21 cellular contexts compared by ENCODE assay signal in the genomic region with DNA sequence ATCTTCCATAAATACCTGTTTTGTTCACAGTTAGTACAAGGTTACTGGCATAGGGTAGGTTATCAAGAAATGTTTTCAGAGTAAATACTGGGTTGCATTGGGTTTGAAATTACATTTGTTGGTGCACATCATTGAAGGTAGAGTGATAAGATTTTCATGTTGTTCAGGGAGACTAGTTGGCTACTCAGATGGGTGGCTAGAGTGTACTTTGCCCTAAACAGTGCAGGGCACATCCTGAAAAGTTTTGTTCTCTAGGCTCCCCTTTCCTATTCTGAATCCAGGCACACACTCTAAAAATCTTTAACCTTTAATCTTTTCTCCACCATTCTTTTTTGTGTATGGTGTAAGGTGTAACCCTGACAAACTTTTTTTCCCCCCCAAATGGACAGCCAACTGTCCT. TPM values are rescaled to one million over a fixed set of nuclear protein-coding genes. Genes with fewer than 3 reads are reported as not detected.
A peak's percentile ranks its signal among the peaks of the same experiment; 100 is the strongest.
DNase-seq lines count a peak whose midpoint lies in the region; ATAC-seq, FAIRE-seq and TF ChIP-seq lines count a peak whose summit lies in the region.
"Had no signal": no experiment of that assay in that cellular context is flagged by ENCODE, and none has a peak within 500 bp of the region (broad histone marks: within the 10 kb centered on the region; RNA-seq: fewer than 3 reads in every experiment).

No MANE protein-coding gene starts in this region.

- DNase-seq in H54 (ENCODE audit: insufficient read length, low spot score) (no peak), endothelial cell (ENCODE audit: low spot score) (no peak), HepG2 (ENCODE audit: low spot score) (no peak), mucosa of descending colon (no peak), activated gamma-delta T cell treated with Interleukin-2 at 50 U/mL for 16 hours (no peak), DMS79 (lab: John Stamatoyannopoulos, UW) (no peak), AG20443 (ENCODE audit: low spot score) (no peak)
- DNase-seq: Caco-2; CD4-positive, CD25-positive, alpha-beta regulatory T cell; CD8-positive, alpha-beta T cell; DMS 273 treated with DMSO at 0.1 percent for 48 hours; DMS79 treated with DMSO at 0.1 percent for 48 hours; GF-D8; GOT3; H7; HCEC 1CT had no signal

- no peaks in the 10 kb centered on the region for H3K27me3 Mint-ChIP-seq in endothelial cell (ENCODE audit: unreplicated experiment)
- H3K27me3 Mint-ChIP-seq: B cell; CD4-positive, CD25-positive, alpha-beta regulatory T cell had no signal

- TF ChIP-seq RAD21 in HepG2 (CRISPR knock-in tag; IDR thresholded peaks at IDR 0.05) = no peak

- H3K79me2 ChIP-seq in HepG2 (ENCODE audit: insufficient read depth, low read length) = peaks cover 76% of the 10 kb centered on the region

- CTCF ChIA-PET in HepG2 (lab: Yijun Ruan, JAX; ENCODE audit: low intra/inter-chr PET ratio, low total read pairs) = no interaction called here

- H3K4me3 Mint-ChIP-seq in endothelial cell (ENCODE audit: unreplicated experiment) = no peak overlapping the region
- H3K4me3 Mint-ChIP-seq: B cell; CD4-positive, CD25-positive, alpha-beta regulatory T cell; CD8-positive, alpha-beta T cell had no signal

- H3K27ac ChIP-seq in HepG2 (ENCODE audit: extremely low read length, insufficient read depth, low read length) = no peak overlapping the region
- H3K27ac ChIP-seq: BLaER1, C4-2B had no signal

- H3K4me2 ChIP-seq in HepG2 (ENCODE audit: low read depth, low read length) = peak overlapping the region; percentile 15; the same call in 1 of the 2 replicates
- H3K4me2 ChIP-seq: BLaER1 had no signal

- no peaks in the 10 kb centered on the region; the same call in 1 of the 2 replicates for H4K20me1 ChIP-seq in HepG2 (ENCODE audit: insufficient read depth, low read length)

- H3K4me3 ChIP-seq in HepG2 (replicated peaks in 1 of 3; ENCODE audit: insufficient read depth in 1 of 3, low read depth in 2 of 3, low read length in 3 of 3) (no peak overlapping the region), mucosa of descending colon (no peak overlapping the region)
- H3K4me3 ChIP-seq: BLaER1 had no signal

- no peak overlapping the region for H2AFZ ChIP-seq in HepG2 (ENCODE audit: low read length)

- peak; percentile 77 for ATAC-seq in HepG2
- peak; percentile 27 for ATAC-seq in mucosa of descending colon
- ATAC-seq: CD8-positive, alpha-beta T cell had no signal

- H3K27ac Mint-ChIP-seq in endothelial cell (ENCODE audit: unreplicated experiment) = peak overlapping the region; percentile 4
- H3K27ac Mint-ChIP-seq: B cell; CD4-positive, CD25-positive, alpha-beta regulatory T cell; CD8-positive, alpha-beta T cell had no signal

- in situ Hi-C loops in HepG2 (cut with HindIII; ENCODE audit: extremely low pct_ligation_motif_present, low pct_unique_long_range_greater_than_20kb) = no loop called here

- BruUV-seq in HepG2 (replicated peaks; lab: Mats Ljungman, UMichigan) = no TSS peak

- H3K36me3 Mint-ChIP-seq in endothelial cell (ENCODE audit: low read depth, unreplicated experiment) = peaks cover under 1% of the 10 kb centered on the region

- intact Hi-C loops in HepG2 (cut with micrococcal nuclease; ENCODE audit: unreplicated experiment) = no loop called here
- intact Hi-C loops in mucosa of descending colon (cut with DNase I, micrococcal nuclease) = no loop called here

- peak; percentile 43 for FAIRE-seq in H54 (lab: Jason Lieb, UNC)
- peak; percentile 43 for FAIRE-seq in HepG2 (lab: Jason Lieb, UNC)
- FAIRE-seq: GM12891, GM18507 had no signal

- H3K9me3 ChIP-seq in HepG2 (ENCODE audit: low read length) (no peaks in the 10 kb centered on the region), mucosa of descending colon (no peaks in the 10 kb centered on the region)
- H3K9me3 ChIP-seq: Caco-2 had no signal

- H3K4me1 ChIP-seq in HepG2 (ENCODE audit: insufficient read depth, low read length) = peaks cover 30% of the 10 kb centered on the region
- H3K4me1 ChIP-seq in mucosa of descending colon (ENCODE audit: low read depth) = peaks cover 10% of the 10 kb centered on the region

- no peak overlapping the region for H3K9ac ChIP-seq in HepG2 (ENCODE audit: insufficient read depth, low read depth, low read length)
- H3K9ac ChIP-seq: BLaER1 had no signal

- TF ChIP-seq POLR2A in H54 (IDR thresholded peaks at IDR 0.05; ENCODE audit: low read depth, low read length) (no peak), HepG2 (IDR thresholded peaks at IDR 0.05; ENCODE audit: insufficient read depth in 1 of 2, low read depth in 2 of 2, low read length in 2 of 2) (no peak)

- H3K9me3 Mint-ChIP-seq in endothelial cell (ENCODE audit: unreplicated experiment) = no peaks in the 10 kb centered on the region

- H3K36me3 ChIP-seq in HepG2 (replicated peaks in 1 of 2; ENCODE audit: control insufficient read depth in 1 of 2, insufficient read depth in 2 of 2, low read length in 2 of 2) (no peaks in the 10 kb centered on the region), mucosa of descending colon (ENCODE audit: low read depth) (no peaks in the 10 kb centered on the region)

- no peaks in the 10 kb centered on the region for H3K27me3 ChIP-seq in HepG2 (ENCODE audit: control insufficient read depth in 1 of 2, insufficient read depth in 2 of 2, low read length in 2 of 2)
- H3K27me3 ChIP-seq: BLaER1 had no signal

- TF ChIP-seq CTCF in endothelial cell (IDR thresholded peaks at IDR 0.05; ENCODE audit: unreplicated experiment) = no peak
- TF ChIP-seq CTCF in HepG2 (CRISPR knock-in tag; IDR thresholded peaks at IDR 0.05) = no peak
- TF ChIP-seq CTCF in mucosa of descending colon (IDR thresholded peaks at IDR 0.05) = no peak

- peaks cover 2% of the 10 kb centered on the region for H3K4me1 Mint-ChIP-seq in endothelial cell (ENCODE audit: unreplicated experiment)

- TF ChIP-seq EP300 in HepG2 (IDR thresholded peaks at IDR 0.05; ENCODE audit: low read depth in 2 of 2, low read length in 2 of 2) (no peak), HepG2 (CRISPR knock-in tag; IDR thresholded peaks at IDR 0.05; ENCODE audit: borderline replicate concordance) (no peak)

- POLR2A ChIA-PET in HepG2 (lab: Yijun Ruan, JAX) = no interaction called here

TF ChIP-seq in HepG2, 621 proteins besides CTCF, POLR2A, EP300 and RAD21:
- TF ChIP-seq ZMYM4 (CRISPR knock-in tag; IDR thresholded peaks at IDR 0.05) (0 out of 2 replicates have a peak, but pooled peaks have one; percentile 26), MEIS2 (CRISPR knock-in tag; IDR thresholded peaks at IDR 0.05) (no peak), MZF1 (CRISPR knock-in tag; IDR thresholded peaks at IDR 0.05; ENCODE audit: borderline replicate concordance) (no peak), HNF4A (CRISPR knock-in tag; IDR thresholded peaks at IDR 0.05) (peak; percentile 48; the same call in 1 of the 2 replicates), ZNF510 (CRISPR knock-in tag; IDR thresholded peaks at IDR 0.05; ENCODE audit: low read depth) (no peak)
TF ChIP-seq in HepG2: peak in this region for 2.

RNA-seq across cellular contexts. Expression of gene POU2F1, which starts 18.0 kb away (rescaled TPM):
- 24.5 TPM for total RNA-seq in endothelial cell (ENCODE audit: unreplicated experiment)
- 10.2 and 15.1 TPM in 2 replicates for total RNA-seq in HepG2 (2016; rRNA removed; fragmentation: Illumina TruSeq; extraction: Trizol)
- total RNA-seq in HepG2 (2016; cell fraction: cytosol; rRNA removed; fragmentation: Illumina TruSeq; extraction: Trizol; ENCODE audit: low read depth) = 2.6 and 2.7 TPM in 2 replicates
- total RNA-seq in HepG2 (2016; cell fraction: insoluble cytoplasmic fraction; rRNA removed; fragmentation: Illumina TruSeq; extraction: Trizol) = 9.3 and 13.3 TPM in 2 replicates
- 4.3 and 4.4 TPM in 2 replicates for total RNA-seq in HepG2 (2016; cell fraction: membrane; rRNA removed; fragmentation: Illumina TruSeq; extraction: Trizol)
- total RNA-seq in HepG2 (2016; cell fraction: nucleus; rRNA removed; fragmentation: Illumina TruSeq; extraction: Trizol) = 16.7 and 20.3 TPM in 2 replicates
- polyA plus RNA-seq in HepG2 (2011; rRNA removed) = 9.0 and 13.0 TPM in 2 replicates
- 5.9 and 6.8 TPM in 2 replicates for polyA plus RNA-seq in HepG2 (2011; cell fraction: cytosol; rRNA removed)
- 10.9 and 12.2 TPM in 2 replicates for polyA plus RNA-seq in HepG2 (2011; cell fraction: nucleus; rRNA removed)
- 2.9 and 4.1 TPM in 2 replicates for polyA plus RNA-seq in HepG2 (2012)
- polyA plus RNA-seq in HepG2 (2016; cell fraction: cytosol; fragmentation: Illumina TruSeq; extraction: Trizol; ENCODE audit: low read depth) = 0.20 and 0.38 TPM in 2 replicates
- 6.2 and 7.0 TPM in 2 replicates for polyA plus RNA-seq in HepG2 (2016; cell fraction: insoluble cytoplasmic fraction; fragmentation: Illumina TruSeq; extraction: Trizol; ENCODE audit: low read depth)
- 0.93 and 1.3 TPM in 2 replicates for polyA plus RNA-seq in HepG2 (2016; cell fraction: membrane; fragmentation: Illumina TruSeq; extraction: Trizol; ENCODE audit: low read depth)
- 8.6 and 10.5 TPM in 2 replicates for polyA plus RNA-seq in HepG2 (2016; cell fraction: nucleus; fragmentation: Illumina TruSeq; extraction: Trizol; ENCODE audit: insufficient read depth, low read depth)
- polyA minus RNA-seq in HepG2 (2011; rRNA and poly(A)+ RNA removed; ENCODE audit: low replicate concordance) = 71.9 and 74.2 TPM in 2 replicates
- 9.6 and 10.1 TPM in 2 replicates for polyA minus RNA-seq in HepG2 (2011; cell fraction: cytosol; rRNA and poly(A)+ RNA removed)
- polyA minus RNA-seq in HepG2 (2011; cell fraction: nucleus; rRNA and poly(A)+ RNA removed) = 37.8 and 40.2 TPM in 2 replicates
- 10 to 100 TPM; 16.9 to 18.5 (median 18.0) TPM for total RNA-seq in mucosa of descending colon
